In genomic region chr2:121099329-121100318, GRCh38 we compare ENCODE assay signal across 10 cellular contexts.
A peak's percentile ranks its signal among the peaks of the same experiment; 100 is the strongest.
DNase-seq lines count a peak whose midpoint lies in the region; ATAC-seq, FAIRE-seq and TF ChIP-seq lines count a peak whose summit lies in the region.
"Had no signal": no experiment of that assay in that cellular context is flagged by ENCODE, and none has a peak within 500 bp of the region (broad histone marks: within the 10 kb centered on the region; RNA-seq: fewer than 3 reads in every experiment).

No MANE protein-coding gene starts in this region.

- no peaks in the 10 kb centered on the region for H3K9me3 ChIP-seq in GM12878 (replicated peaks; ENCODE audit: control insufficient read depth, insufficient read depth, low read length)
- H3K9me3 ChIP-seq in liver (ENCODE audit: control insufficient read depth in 4 of 4, low read length in 3 of 4): no peaks in the 10 kb centered on the region
- H3K9me3 ChIP-seq: SJSA1 had no signal

- BruUV-seq in GM12878 (replicated peaks; lab: Mats Ljungman, UMichigan): no TSS peak

- TF ChIP-seq RAD21 in GM12878 (IDR thresholded peaks at IDR 0.05; ENCODE audit: insufficient read depth, low read depth, low read length) (0 out of 2 replicates have a peak, but pooled peaks have one; percentile 10), liver (IDR thresholded peaks at IDR 0.05) (peak; percentile 34 to 67)

- intact Hi-C loops in GM12878 (cut with micrococcal nuclease; ENCODE audit: unreplicated experiment): no loop called here

- TF ChIP-seq EP300 in GM12878 (IDR thresholded peaks at IDR 0.05; ENCODE audit: borderline replicate concordance in 1 of 2, control insufficient read depth in 1 of 2, low read depth in 2 of 2, low read length in 2 of 2): no peak

- H3K9me3 Mint-ChIP-seq in HFFc6: no peaks in the 10 kb centered on the region

- H3K36me3 ChIP-seq in GM12878 (ENCODE audit: control insufficient read depth in 2 of 2, insufficient read depth in 2 of 2, low read length in 1 of 2) (no peaks in the 10 kb centered on the region), liver (ENCODE audit: control insufficient read depth in 4 of 4, insufficient read depth in 3 of 4, low read depth in 1 of 4, low read length in 3 of 4) (no peaks in the 10 kb centered on the region)
- H3K36me3 ChIP-seq: SJSA1 had no signal

- in situ Hi-C loops in GM12878 (cut with MboI): loop anchor here (25.0 kb wide), 1 partner anchor 613 kb away; no protein-coding TSS in a partner anchor

- H3K4me3 ChIP-seq in GM12878: no peak overlapping the region
- H3K4me3 ChIP-seq in liver (ENCODE audit: low read depth in 1 of 3, low read length in 3 of 3): no peak overlapping the region
- H3K4me3 ChIP-seq: SJSA1 had no signal

- SMC1A ChIA-PET in GM12878 (lab: Charles Lee; ENCODE audit: uncharacterized antibody, unreplicated experiment): no interaction called here

- H3K79me2 ChIP-seq in GM12878 (ENCODE audit: control insufficient read depth, insufficient read depth, low read length): no peaks in the 10 kb centered on the region

- H3K27ac Mint-ChIP-seq in HFFc6: no peak overlapping the region

- no peak for FAIRE-seq in GM12878 (lab: Jason Lieb, UNC)

- no peak overlapping the region for H3K27ac ChIP-seq in GM12878 (ENCODE audit: control insufficient read depth, insufficient read depth)
- H3K27ac ChIP-seq in liver (ENCODE audit: low read depth in 1 of 2, low read length in 2 of 2): no peak overlapping the region
- H3K27ac ChIP-seq: SJSA1 had no signal

- H3K36me3 Mint-ChIP-seq in HFFc6 (ENCODE audit: low read depth): no peaks in the 10 kb centered on the region

- ATAC-seq in GM12878: peak; percentile 51; the same call in 2 of the 3 replicates
- ATAC-seq in HG03460 (IDR thresholded peaks at IDR 0.05; ENCODE audit: unreplicated experiment): no peak
- ATAC-seq in HG03097 (IDR thresholded peaks at IDR 0.05; ENCODE audit: low FRiP score, unreplicated experiment): no peak

- H3K4me2 ChIP-seq in GM12878 (ENCODE audit: control insufficient read depth, insufficient read depth): no peak overlapping the region

- peaks cover 58% of the 10 kb centered on the region for H3K27me3 Mint-ChIP-seq in HFFc6 (ENCODE audit: insufficient read depth)

- H3K4me1 Mint-ChIP-seq in HFFc6 (ENCODE audit: low read depth): peaks cover 7% of the 10 kb centered on the region

- CTCF ChIA-PET in GM12878 (lab: Yijun Ruan, JAX): interaction anchor here (1.2 to 1.6 kb wide), 3 partner anchors 14 to 21 kb away, joined by 3 to 9 read pairs (median 5); no protein-coding TSS in a partner anchor

- no peaks in the 10 kb centered on the region for H3K4me1 ChIP-seq in GM12878 (ENCODE audit: control insufficient read depth, insufficient read depth, low read length)
- H3K4me1 ChIP-seq in liver (ENCODE audit: control insufficient read depth in 4 of 4, insufficient read depth in 4 of 4, low read length in 3 of 4): no peaks in the 10 kb centered on the region
- H3K4me1 ChIP-seq: SJSA1 had no signal

- DNase-seq in C1 segment of cervical spinal cord (lab: John Stamatoyannopoulos, UW) (peak in 8 of 14 donors; percentile 19 to 55 (median 45)), HFFc6 (no peak), GM12878 (ENCODE audit: low read depth, low spot score) (no peak), HK-2 (ENCODE audit: unreplicated experiment) (no peak)
- DNase-seq in stimulated activated CD4-positive, alpha-beta T cell treated with anti-CD3 and anti-CD28 coated beads, Interleukin-4, amount 100 ng/mL, for 4 hours: no peak
- DNase-seq: effector CD4-positive, alpha-beta T cell had no signal

- H4K20me1 ChIP-seq in GM12878 (ENCODE audit: control insufficient read depth, insufficient read depth): peaks cover 5% of the 10 kb centered on the region; the same call in 1 of the 2 replicates

- no peak overlapping the region for H3K4me3 Mint-ChIP-seq in HFFc6

- no peak for TF ChIP-seq POLR2A in GM12878 (IDR thresholded peaks at IDR 0.05; ENCODE audit: low read depth, low read length)

- POLR2A ChIA-PET in GM12878 (lab: Charles Lee): no interaction called here

- no peak overlapping the region for H2AFZ ChIP-seq in GM12878 (ENCODE audit: control insufficient read depth, low read depth, low read length)

- peaks cover 2 to 5% of the 10 kb centered on the region in 2 experiments; a peak in 3 of 4 replicates for H3K27me3 ChIP-seq in GM12878 (replicated peaks in 1 of 2; ENCODE audit: control insufficient read depth in 2 of 2, insufficient read depth in 2 of 2, low read length in 1 of 2)
- H3K27me3 ChIP-seq in liver (ENCODE audit: control insufficient read depth in 4 of 4, insufficient read depth in 4 of 4, low read length in 3 of 4): peaks cover 0 to 2% (median 0%) of the 10 kb centered on the region in 4 donors
- H3K27me3 ChIP-seq: SJSA1 had no signal

- H3K9ac ChIP-seq in GM12878 (ENCODE audit: control insufficient read depth, insufficient read depth, low read length) (no peak overlapping the region), liver (ENCODE audit: low read depth in 1 of 2, low read length in 2 of 2) (no peak overlapping the region)

- WGBS in GM12878 (ENCODE audit: insufficient coverage, insufficient replicate concordance, low lambda C conversion rate, missing lambda C conversion rate): 11% methylated on average over 8 of the region's 8 CpGs
- 59% methylated on average over 8 of the region's 8 CpGs for WGBS in liver

- RAD21 ChIA-PET in GM12878 (lab: Charles Lee; ENCODE audit: unreplicated experiment): interaction anchor here (0.6 kb wide), 1 partner anchor 14 kb away, joined by 4 read pairs; no protein-coding TSS in a partner anchor

- TF ChIP-seq CTCF in HFFc6 (IDR thresholded peaks at IDR 0.05): peak; percentile 63
- peak; percentile 29 to 41 (median 31); a peak in 4 of 6 replicates for TF ChIP-seq CTCF in GM12878 (IDR thresholded peaks at IDR 0.05 in 2 of 3, conservative IDR thresholded peaks at IDR 0.05 in 1 of 3; ENCODE audit: control insufficient read depth in 2 of 3, extremely low read depth in 1 of 3, insufficient read depth in 1 of 3, low read depth in 3 of 3, low read length in 3 of 3)
- TF ChIP-seq CTCF in liver (IDR thresholded peaks at IDR 0.05; ENCODE audit: low read depth, low read length, missing input control): peak; percentile 29

TF ChIP-seq in GM12878, 131 proteins besides CTCF, POLR2A, EP300 and RAD21 (continues in another document):
- TF ChIP-seq RUNX3 (IDR thresholded peaks at IDR 0.05; ENCODE audit: low read length): no peak
- no peak for TF ChIP-seq RAD51 (IDR thresholded peaks at IDR 0.05)
- TF ChIP-seq RBBP5 (conservative IDR thresholded peaks at IDR 0.05): no peak
- TF ChIP-seq GATAD2B (conservative IDR thresholded peaks at IDR 0.05; ENCODE audit: low read depth): no peak
- no peak for TF ChIP-seq SMC3 (IDR thresholded peaks at IDR 0.05; ENCODE audit: borderline replicate concordance, low read length)
- TF ChIP-seq GABPA (IDR thresholded peaks at IDR 0.05; ENCODE audit: low read depth): no peak
- TF ChIP-seq IKZF1 (conservative IDR thresholded peaks at IDR 0.05): no peak
- TF ChIP-seq ZZZ3 (IDR thresholded peaks at IDR 0.05; ENCODE audit: control insufficient read depth, insufficient read length, low read depth): no peak
- no peak for TF ChIP-seq USF1 (IDR thresholded peaks at IDR 0.05; ENCODE audit: borderline replicate concordance, extremely low read length, insufficient read depth, low read depth, low read length)
- TF ChIP-seq ZNF274 (IDR thresholded peaks at IDR 0.05; ENCODE audit: insufficient read depth, insufficient read length): no peak
- TF ChIP-seq NR2C2 (IDR thresholded peaks at IDR 0.05; ENCODE audit: borderline replicate concordance, control insufficient read depth, insufficient read length, low read depth): no peak
- TF ChIP-seq TBL1XR1 (IDR thresholded peaks at IDR 0.05; ENCODE audit: low read depth, low read length): no peak
- TF ChIP-seq CHD2 (IDR thresholded peaks at IDR 0.05; ENCODE audit: borderline replicate concordance, low read depth, low read length): no peak
- TF ChIP-seq HDAC6 (IDR thresholded peaks at IDR 0.05; ENCODE audit: unreplicated experiment): no peak

TF ChIP-seq in liver, 16 proteins besides CTCF, POLR2A, EP300 and RAD21 (continues in another document):
- no peak for TF ChIP-seq FOXA2 (IDR thresholded peaks at IDR 0.05)
- no peak for TF ChIP-seq HNF4A (conservative IDR thresholded peaks at IDR 0.05)
- TF ChIP-seq TAF1 (conservative IDR thresholded peaks at IDR 0.05): no peak
- no peak for TF ChIP-seq GABPA (IDR thresholded peaks at IDR 0.05 in 1 of 2, conservative IDR thresholded peaks at IDR 0.05 in 1 of 2)
- TF ChIP-seq, protein P1, sequence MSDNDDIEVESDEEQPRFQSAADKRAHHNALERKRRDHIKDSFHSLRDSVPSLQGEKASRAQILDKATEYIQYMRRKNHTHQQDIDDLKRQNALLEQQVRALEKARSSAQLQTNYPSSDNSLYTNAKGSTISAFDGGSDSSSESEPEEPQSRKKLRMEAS (IDR thresholded peaks at IDR 0.05): no peak
- TF ChIP-seq, protein P2, sequence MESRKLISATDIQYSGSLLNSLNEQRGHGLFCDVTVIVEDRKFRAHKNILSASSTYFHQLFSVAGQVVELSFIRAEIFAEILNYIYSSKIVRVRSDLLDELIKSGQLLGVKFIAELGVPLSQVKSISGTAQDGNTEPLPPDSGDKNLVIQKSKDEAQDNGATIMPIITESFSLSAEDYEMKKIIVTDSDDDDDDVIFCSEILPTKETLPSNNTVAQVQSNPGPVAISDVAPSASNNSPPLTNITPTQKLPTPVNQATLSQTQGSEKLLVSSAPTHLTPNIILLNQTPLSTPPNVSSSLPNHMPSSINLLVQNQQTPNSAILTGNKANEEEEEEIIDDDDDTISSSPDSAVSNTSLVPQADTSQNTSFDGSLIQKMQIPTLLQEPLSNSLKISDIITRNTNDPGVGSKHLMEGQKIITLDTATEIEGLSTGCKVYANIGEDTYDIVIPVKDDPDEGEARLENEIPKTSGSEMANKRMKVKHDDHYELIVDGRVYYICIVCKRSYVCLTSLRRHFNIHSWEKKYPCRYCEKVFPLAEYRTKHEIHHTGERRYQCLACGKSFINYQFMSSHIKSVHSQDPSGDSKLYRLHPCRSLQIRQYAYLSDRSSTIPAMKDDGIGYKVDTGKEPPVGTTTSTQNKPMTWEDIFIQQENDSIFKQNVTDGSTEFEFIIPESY (IDR thresholded peaks at IDR 0.05): no peak

Comparison
In these comparisons a context has a peak if more than half of its experiments do, and no peak if none do; other contexts are left out.
1. DNase-seq: peak in C1 segment of cervical spinal cord (8 of 14); none in HFFc6 (single experiment), GM12878 (single experiment), stimulated activated CD4-positive, alpha-beta T cell treated with anti-CD3 and anti-CD28 coated beads, Interleukin-4, amount 100 ng/mL, for 4 hours (0 of 2) and HK-2 (single experiment).
2. Peak in every context shown above with its lines, with median percentiles within 50 percentile points of each other: CTCF ChIP-seq.